ENCODE assay signal across 22 cellular contexts in genomic region chr7:38000272-38000671, GRCh38.
A peak's percentile ranks its signal among the peaks of the same experiment; 100 is the strongest.
DNase-seq lines count a peak whose midpoint lies in the region; ATAC-seq, FAIRE-seq and TF ChIP-seq lines count a peak whose summit lies in the region.
"Had no signal": no experiment of that assay in that cellular context is flagged by ENCODE, and none has a peak within 500 bp of the region (broad histone marks: within the 10 kb centered on the region; RNA-seq: fewer than 3 reads in every experiment).

No MANE protein-coding gene starts in this region.

- no peaks in the 10 kb centered on the region for H4K20me1 ChIP-seq in HepG2 (ENCODE audit: insufficient read depth, low read length)

- BruUV-seq in HepG2 (replicated peaks; lab: Mats Ljungman, UMichigan), result no TSS peak

- DNase-seq in HepG2 (ENCODE audit: low spot score) (no peak), right lobe of liver (no peak), fibroblast of peridontal ligament (ENCODE audit: extremely low read depth) (peak; percentile 67), putamen (ENCODE audit: low spot score) (peak; percentile 2), aorta (no peak), T-helper 17 cell (no peak)
- DNase-seq: activated CD4-positive, alpha-beta T cell treated with anti-CD3 and anti-CD28 coated beads, Interleukin-2, amount 50 U/mL, for 4 hours; activated T-cell treated with anti-CD3 and anti-CD28 coated beads, Interleukin-2, amount 50 U/mL, for 1 hour; CD4-positive, alpha-beta memory T cell; effector memory CD4-positive, alpha-beta T cell; HFFc6; NCI-H2029; NCI-H524; SK-N-SH had no signal

- no peak overlapping the region for H3K4me2 ChIP-seq in HepG2 (ENCODE audit: low read depth, low read length)
- H3K4me2 ChIP-seq: SK-N-SH had no signal

- POLR2A ChIA-PET in HepG2 (lab: Yijun Ruan, JAX), result no interaction called here

- H3K36me3 Mint-ChIP-seq in T-helper 17 cell (ENCODE audit: low read depth), result no peaks in the 10 kb centered on the region
- H3K36me3 Mint-ChIP-seq: activated naive CD4-positive, alpha-beta T cell treated with anti-CD3 and anti-CD28 coated beads, Interleukin-2, amount 50 U/mL, for 72 hours; CD4-positive, alpha-beta memory T cell; memory B cell; stimulated activated memory B cell treated with anti-CD40 and anti-IgM and Interleukin-4, amounts not matched to agents 10 μg/mL and 1 μg/mL and 100 μg/mL, for 72 hours had no signal

- TF ChIP-seq CTCF in HepG2 (CRISPR knock-in tag; IDR thresholded peaks at IDR 0.05) (no peak), right lobe of liver (IDR thresholded peaks at IDR 0.05) (no peak)

- H3K4me1 Mint-ChIP-seq in T-helper 17 cell, result no peaks in the 10 kb centered on the region
- H3K4me1 Mint-ChIP-seq: CD4-positive, alpha-beta memory T cell; memory B cell; stimulated activated memory B cell treated with anti-CD40 and anti-IgM and Interleukin-4, amounts not matched to agents 10 μg/mL and 1 μg/mL and 100 μg/mL, for 72 hours had no signal

- no peak overlapping the region for H3K4me3 Mint-ChIP-seq in T-helper 17 cell
- H3K4me3 Mint-ChIP-seq: CD4-positive, alpha-beta memory T cell; HFFc6; memory B cell; stimulated activated memory B cell treated with anti-CD40 and anti-IgM and Interleukin-4, amounts not matched to agents 10 μg/mL and 1 μg/mL and 100 μg/mL, for 72 hours had no signal

- intact Hi-C loops in HepG2 (cut with micrococcal nuclease; ENCODE audit: unreplicated experiment) (no loop called here), right lobe of liver (cut with DNase I) (no loop called here), aorta (cut with DNase I) (no loop called here)

- CTCF ChIA-PET in HepG2 (lab: Yijun Ruan, JAX; ENCODE audit: low intra/inter-chr PET ratio, low total read pairs), result no interaction called here

- H3K27me3 Mint-ChIP-seq in T-helper 17 cell, result peaks cover 28% of the 10 kb centered on the region
- H3K27me3 Mint-ChIP-seq: memory B cell had no signal

- H3K4me1 ChIP-seq in HepG2 (ENCODE audit: insufficient read depth, low read length) (no peaks in the 10 kb centered on the region), right lobe of liver (no peaks in the 10 kb centered on the region), aorta (ENCODE audit: control insufficient read depth in 1 of 2, insufficient read depth in 2 of 2, low read length in 2 of 2) (peaks cover 0 to 4% of the 10 kb centered on the region in 2 donors)

- FAIRE-seq in HepG2 (lab: Jason Lieb, UNC), result no peak
- FAIRE-seq: A204.1, TTC549 had no signal

- no peak overlapping the region for H3K27ac Mint-ChIP-seq in T-helper 17 cell
- H3K27ac Mint-ChIP-seq: activated naive CD4-positive, alpha-beta T cell treated with anti-CD3 and anti-CD28 coated beads, Interleukin-2, amount 50 U/mL, for 72 hours; CD4-positive, alpha-beta memory T cell; HFFc6; memory B cell; stimulated activated memory B cell treated with anti-CD40 and anti-IgM and Interleukin-4, amounts not matched to agents 10 μg/mL and 1 μg/mL and 100 μg/mL, for 72 hours had no signal

- WGBS in HepG2 (ENCODE audit: low lambda C conversion rate), result 2% methylated on average over 3 of the region's 3 CpGs
- 26% methylated on average over 3 of the region's 3 CpGs for WGBS in right lobe of liver (ENCODE audit: insufficient coverage, low coverage, low lambda C conversion rate, missing lambda C conversion rate)
- WGBS in aorta, 2 donors, result 25 to 39% methylated on average over 3 of the region's 3 CpGs

- TF ChIP-seq EP300 in HepG2 (IDR thresholded peaks at IDR 0.05; ENCODE audit: low read depth in 2 of 2, low read length in 2 of 2), result no peak
- TF ChIP-seq EP300 in HepG2 (CRISPR knock-in tag; IDR thresholded peaks at IDR 0.05; ENCODE audit: borderline replicate concordance), result no peak

- H3K9ac ChIP-seq in HepG2 (ENCODE audit: insufficient read depth, low read depth, low read length), result no peak overlapping the region
- H3K9ac ChIP-seq: SK-N-SH had no signal

- H3K9me3 ChIP-seq in HepG2 (ENCODE audit: low read length) (no peaks in the 10 kb centered on the region), right lobe of liver (no peaks in the 10 kb centered on the region), aorta (ENCODE audit: control insufficient read depth, low read length) (no peaks in the 10 kb centered on the region), T-helper 17 cell (ENCODE audit: control insufficient read depth, low read length, poor library complexity, severe bottlenecking) (no peaks in the 10 kb centered on the region)

- H3K27me3 ChIP-seq in HepG2 (ENCODE audit: control insufficient read depth in 1 of 2, insufficient read depth in 2 of 2, low read length in 2 of 2) (no peaks in the 10 kb centered on the region), right lobe of liver (no peaks in the 10 kb centered on the region), aorta (ENCODE audit: control insufficient read depth in 1 of 2, insufficient read depth in 2 of 2, low read length in 1 of 2) (no peaks in the 10 kb centered on the region)

- no peak for ATAC-seq in HepG2
- no peak for ATAC-seq in right lobe of liver
- ATAC-seq in aorta (ENCODE audit: low FRiP score), result peak; percentile 38
- ATAC-seq in HG02759 (IDR thresholded peaks at IDR 0.05; ENCODE audit: unreplicated experiment), result no peak
- no peak for ATAC-seq in HG03159 (IDR thresholded peaks at IDR 0.05; ENCODE audit: unreplicated experiment)
- no peak for ATAC-seq in T-helper 17 cell
- ATAC-seq: activated naive CD4-positive, alpha-beta T cell treated with anti-CD3 and anti-CD28 coated beads, Interleukin-2, amount 50 U/mL, for 72 hours; stimulated activated memory B cell treated with anti-CD40 and anti-IgM and Interleukin-4, amounts not matched to agents 10 μg/mL and 1 μg/mL and 100 μg/mL, for 72 hours had no signal

- H3K36me3 ChIP-seq in HepG2 (replicated peaks in 1 of 2; ENCODE audit: control insufficient read depth in 1 of 2, insufficient read depth in 2 of 2, low read length in 2 of 2), result no peaks in the 10 kb centered on the region
- H3K36me3 ChIP-seq in right lobe of liver, result no peaks in the 10 kb centered on the region
- H3K36me3 ChIP-seq in aorta (ENCODE audit: control insufficient read depth in 1 of 2, insufficient read depth in 2 of 2, low read length in 1 of 2), result no peaks in the 10 kb centered on the region

- no peak overlapping the region for H3K4me3 ChIP-seq in HepG2 (replicated peaks in 1 of 3; ENCODE audit: insufficient read depth in 1 of 3, low read depth in 2 of 3, low read length in 3 of 3)
- no peak overlapping the region for H3K4me3 ChIP-seq in right lobe of liver
- no peak overlapping the region for H3K4me3 ChIP-seq in aorta (ENCODE audit: low read length in 2 of 2)
- H3K4me3 ChIP-seq: skin epidermis had no signal

- peak overlapping the region; percentile 5 for H2AFZ ChIP-seq in HepG2 (ENCODE audit: low read length)

- no peak for TF ChIP-seq RAD21 in HepG2 (CRISPR knock-in tag; IDR thresholded peaks at IDR 0.05)

- TF ChIP-seq POLR2A in HepG2 (IDR thresholded peaks at IDR 0.05; ENCODE audit: insufficient read depth in 1 of 2, low read depth in 2 of 2, low read length in 2 of 2) (no peak), right lobe of liver (IDR thresholded peaks at IDR 0.05) (no peak)

- no peak overlapping the region for H3K27ac ChIP-seq in HepG2 (ENCODE audit: extremely low read length, insufficient read depth, low read length)
- H3K27ac ChIP-seq in right lobe of liver, result no peak overlapping the region
- H3K27ac ChIP-seq in aorta (ENCODE audit: low read depth in 1 of 2, low read length in 2 of 2), result no peak overlapping the region

- in situ Hi-C loops in HepG2 (cut with HindIII; ENCODE audit: extremely low pct_ligation_motif_present, low pct_unique_long_range_greater_than_20kb), result no loop called here

- H3K79me2 ChIP-seq in HepG2 (ENCODE audit: insufficient read depth, low read length), result no peaks in the 10 kb centered on the region

TF ChIP-seq in HepG2, 621 proteins besides CTCF, POLR2A, EP300 and RAD21:
- no peak for TF ChIP-seq ZNF253 (CRISPR knock-in tag; IDR thresholded peaks at IDR 0.05; ENCODE audit: borderline replicate concordance)

Comparison
In these comparisons a context has a peak if more than half of its experiments do, and no peak if none do; other contexts are left out.
1. DNase-seq: peak in fibroblast of peridontal ligament (single experiment) and putamen (single experiment); none in HepG2 (single experiment), right lobe of liver (0 of 3), aorta (0 of 2) and T-helper 17 cell (0 of 3).